Comparison of ENCODE assay signal across 30 cellular contexts in genomic region chr1:40696294-40696693, GRCh38. TPM values are rescaled to one million over a fixed set of nuclear protein-coding genes. Genes with fewer than 3 reads are reported as not detected.
DNase-seq lines count a peak whose midpoint lies in the region; ATAC-seq, FAIRE-seq and TF ChIP-seq lines count a peak whose summit lies in the region.
"Had no signal": no experiment of that assay in that cellular context is flagged by ENCODE, and none has a peak within 500 bp of the region (broad histone marks: within the 10 kb centered on the region; RNA-seq: fewer than 3 reads in every experiment).

No MANE protein-coding gene starts in this region.

- TF ChIP-seq CTCF in natural killer cell (IDR thresholded peaks at IDR 0.05) = no peak
- TF ChIP-seq CTCF in VCaP (conservative IDR thresholded peaks at IDR 0.05) = no peak
- TF ChIP-seq CTCF in kidney (IDR thresholded peaks at IDR 0.05; ENCODE audit: borderline replicate concordance, extremely low read depth, insufficient read depth) = no peak

- H3K4me1 Mint-ChIP-seq in natural killer cell treated with Interleukin-12 subunit alpha and Interleukin-12 subunit beta and Interleukin-15 and Interleukin-18, amount 100 ng/mL, for 72 hours (ENCODE audit: low read depth in 2 of 2) = peaks cover 65 to 69% of the 10 kb centered on the region in 2 donors
- peaks cover 59 to 63% of the 10 kb centered on the region in 2 donors for H3K4me1 Mint-ChIP-seq in natural killer cell

- no peak overlapping the region for H3K4me3 ChIP-seq in kidney (ENCODE audit: low read length in 2 of 2)
- no peak overlapping the region for H3K4me3 ChIP-seq in effector memory CD4-positive, alpha-beta T cell (ENCODE audit: insufficient read depth, low read depth, low read length, poor library complexity, severe bottlenecking)
- H3K4me3 ChIP-seq: BLaER1 treated with 17β-estradiol and CSF1 and Interleukin-3, amounts not matched to agents 10 nM and 100 nM; esophagus squamous epithelium; gastroesophageal sphincter; PC-9; upper lobe of right lung had no signal

- peaks cover 7% of the 10 kb centered on the region for H3K36me3 Mint-ChIP-seq in natural killer cell treated with Interleukin-12 subunit alpha and Interleukin-12 subunit beta and Interleukin-15 and Interleukin-18, amount 100 ng/mL, for 72 hours
- H3K36me3 Mint-ChIP-seq in natural killer cell = no peaks in the 10 kb centered on the region

- FAIRE-seq in kidney (lab: Jason Lieb, UNC) = no peak
- FAIRE-seq: GM18507, keratinocyte, TTC549 had no signal

- no peak overlapping the region for H3K9ac ChIP-seq in kidney (ENCODE audit: low read length in 2 of 2)
- H3K9ac ChIP-seq: BLaER1 treated with 17β-estradiol and CSF1 and Interleukin-3, amounts not matched to agents 10 nM and 100 nM had no signal

- no peak for ATAC-seq in natural killer cell treated with Interleukin-12 subunit alpha and Interleukin-12 subunit beta and Interleukin-15 and Interleukin-18, amount 100 ng/mL, for 72 hours
- no peak for ATAC-seq in natural killer cell
- no peak for ATAC-seq in HG02623 (IDR thresholded peaks at IDR 0.05; ENCODE audit: unreplicated experiment)
- ATAC-seq: gastroesophageal sphincter, upper lobe of right lung had no signal

- no peaks in the 10 kb centered on the region for H3K36me3 ChIP-seq in kidney (ENCODE audit: control insufficient read depth in 1 of 2, insufficient read depth in 2 of 2, low read length in 2 of 2)
- H3K36me3 ChIP-seq in effector memory CD4-positive, alpha-beta T cell (ENCODE audit: control insufficient read depth, insufficient read depth, low read length) = no peaks in the 10 kb centered on the region
- H3K36me3 ChIP-seq: esophagus squamous epithelium, gastroesophageal sphincter, upper lobe of right lung had no signal

- H3K4me3 Mint-ChIP-seq in natural killer cell treated with Interleukin-12 subunit alpha and Interleukin-12 subunit beta and Interleukin-15 and Interleukin-18, amount 100 ng/mL, for 72 hours = peak overlapping the region; percentile 57
- H3K4me3 Mint-ChIP-seq in natural killer cell = no peak overlapping the region
- H3K4me3 Mint-ChIP-seq: activated naive CD8-positive, alpha-beta T cell treated with anti-CD3 and anti-CD28 coated beads, Interleukin-2, amount 10 ng/mL, durations not matched to agents 7 days and 5 days had no signal

- no peaks in the 10 kb centered on the region for H3K27me3 Mint-ChIP-seq in natural killer cell treated with Interleukin-12 subunit alpha and Interleukin-12 subunit beta and Interleukin-15 and Interleukin-18, amount 100 ng/mL, for 72 hours
- H3K27me3 Mint-ChIP-seq in natural killer cell (ENCODE audit: low read depth in 2 of 2) = no peaks in the 10 kb centered on the region
- H3K27me3 Mint-ChIP-seq: activated naive CD8-positive, alpha-beta T cell treated with anti-CD3 and anti-CD28 coated beads, Interleukin-2, amount 10 ng/mL, durations not matched to agents 7 days and 5 days had no signal

- peak overlapping the region; percentile 51 to 58 for H3K27ac Mint-ChIP-seq in natural killer cell treated with Interleukin-12 subunit alpha and Interleukin-12 subunit beta and Interleukin-15 and Interleukin-18, amount 100 ng/mL, for 72 hours
- no peak overlapping the region for H3K27ac Mint-ChIP-seq in natural killer cell
- H3K27ac Mint-ChIP-seq: activated naive CD8-positive, alpha-beta T cell treated with anti-CD3 and anti-CD28 coated beads, Interleukin-2, amount 10 ng/mL, durations not matched to agents 7 days and 5 days; activated T-helper 2 cell treated with anti-CD3 and anti-CD28 coated beads, Interferon-gamma antibody, Interleukin-2, Interleukin-4, amounts not matched to agents 10 μg/mL and 5 μg/mL and 100 μg/mL, durations not matched to agents 14 hours and 24 hours and 36 hours had no signal

- no peaks in the 10 kb centered on the region for H3K27me3 ChIP-seq in effector memory CD4-positive, alpha-beta T cell (replicated peaks; ENCODE audit: control insufficient read depth, insufficient read depth, low read length, poor library complexity, severe bottlenecking)
- H3K27me3 ChIP-seq: BLaER1 treated with 17β-estradiol and CSF1 and Interleukin-3, amounts not matched to agents 10 nM and 100 nM; esophagus squamous epithelium; gastroesophageal sphincter; upper lobe of right lung had no signal

- peaks cover 5 to 28% of the 10 kb centered on the region in 2 donors for H3K4me1 ChIP-seq in kidney (ENCODE audit: control insufficient read depth in 1 of 2, insufficient read depth in 1 of 2, low read depth in 1 of 2, low read length in 2 of 2)
- peaks cover 14% of the 10 kb centered on the region for H3K4me1 ChIP-seq in effector memory CD4-positive, alpha-beta T cell (ENCODE audit: control insufficient read depth, insufficient read depth, low read length, poor library complexity, severe bottlenecking)

- H3K27ac ChIP-seq in VCaP (peak overlapping the region; percentile 19; the same call in 1 of the 2 replicates), kidney (ENCODE audit: low read depth in 2 of 2, low read length in 2 of 2) (peak overlapping the region; percentile 40 to 61)
- no peak overlapping the region for H3K27ac ChIP-seq in effector memory CD4-positive, alpha-beta T cell (ENCODE audit: insufficient read depth, low read length, poor library complexity, severe bottlenecking)
- H3K27ac ChIP-seq: BLaER1 treated with 17β-estradiol and CSF1 and Interleukin-3, amounts not matched to agents 10 nM and 100 nM; esophagus squamous epithelium; PC-9; upper lobe of right lung had no signal

- intact Hi-C loops in natural killer cell (cut with micrococcal nuclease) = no loop called here
- intact Hi-C loops in kidney (cut with DNase I) = no loop called here

- H3K9me3 ChIP-seq in kidney (ENCODE audit: control insufficient read depth in 1 of 2, low read length in 2 of 2) = no peaks in the 10 kb centered on the region
- H3K9me3 ChIP-seq in effector memory CD4-positive, alpha-beta T cell (ENCODE audit: control insufficient read depth, low read length) = no peaks in the 10 kb centered on the region
- H3K9me3 ChIP-seq: BLaER1 treated with 17β-estradiol and CSF1 and Interleukin-3, amounts not matched to agents 10 nM and 100 nM; esophagus squamous epithelium; gastroesophageal sphincter; upper lobe of right lung had no signal

- no peaks in the 10 kb centered on the region for H3K9me3 Mint-ChIP-seq in natural killer cell treated with Interleukin-12 subunit alpha and Interleukin-12 subunit beta and Interleukin-15 and Interleukin-18, amount 100 ng/mL, for 72 hours
- H3K9me3 Mint-ChIP-seq in natural killer cell = no peaks in the 10 kb centered on the region
- H3K9me3 Mint-ChIP-seq: activated naive CD8-positive, alpha-beta T cell treated with anti-CD3 and anti-CD28 coated beads, Interleukin-2, amount 10 ng/mL, durations not matched to agents 7 days and 5 days; activated T-helper 2 cell treated with anti-CD3 and anti-CD28 coated beads, Interferon-gamma antibody, Interleukin-2, Interleukin-4, amounts not matched to agents 10 μg/mL and 5 μg/mL and 100 μg/mL, durations not matched to agents 14 hours and 24 hours and 36 hours had no signal

- no peak for DNase-seq in natural killer cell treated with Interleukin-12 subunit alpha and Interleukin-12 subunit beta and Interleukin-15 and Interleukin-18, amount 100 ng/mL, for 72 hours (ENCODE audit: low spot score)
- DNase-seq in natural killer cell = no peak
- no peak for DNase-seq in kidney
- DNase-seq in T1000 (lab: John Stamatoyannopoulos, UW) = no peak
- no peak for DNase-seq in SHP77 (lab: John Stamatoyannopoulos, UW)
- no peak for DNase-seq in effector memory CD4-positive, alpha-beta T cell
- DNase-seq: ACHN; activated CD4-positive, alpha-beta T cell treated with anti-CD3 and anti-CD28 coated beads for 4 hours; activated naive CD8-positive, alpha-beta T cell treated with anti-CD3 and anti-CD28 coated beads, Interleukin-2, amount 10 ng/mL, durations not matched to agents 7 days and 5 days; EL; esophagus squamous epithelium; H7; hypothalamus; Kasumi-1; NCI-H1105; NCI-H2029 treated with DMSO at 0.1 percent for 48 hours; nucleus accumbens; PC-9; retina; SIG-M5; stimulated activated CD4-positive, alpha-beta T cell treated with anti-CD3 and anti-CD28 coated beads, Interleukin-4, amount 100 ng/mL, for 24 hours; upper lobe of right lung had no signal

RNA-seq across cellular contexts. Expression of gene NFYC, which starts 4.8 kb away (rescaled TPM):
- total RNA-seq in natural killer cell treated with Interleukin-12 subunit alpha and Interleukin-12 subunit beta and Interleukin-15 and Interleukin-18, amount 100 ng/mL, for 72 hours = 10 to 100 TPM; 56.7 to 80.3 TPM
- total RNA-seq in natural killer cell (10 to 100 TPM; 38.7 to 60.4 (median 48.5) TPM), kidney (69.3 TPM)
- 52.1 TPM for polyA plus RNA-seq in kidney (ENCODE audit: insufficient read depth, low read depth, low replicate concordance)

RNA-seq across cellular contexts. Expression of gene RIMS3, which starts 30.8 kb away (rescaled TPM):
- 1 to 10 TPM in 1 of 2 donors, under 1 TPM in 1; 0.62 to 2.0 TPM for total RNA-seq in natural killer cell treated with Interleukin-12 subunit alpha and Interleukin-12 subunit beta and Interleukin-15 and Interleukin-18, amount 100 ng/mL, for 72 hours
- 1 to 10 TPM in 2 of 3 donors, under 1 TPM in 1; 0.56 to 2.1 (median 1.1) TPM for total RNA-seq in natural killer cell
- total RNA-seq in kidney = 6.2 TPM
- 1.6 TPM for polyA plus RNA-seq in kidney (ENCODE audit: insufficient read depth, low read depth, low replicate concordance)

Comparison
In these comparisons a context has a peak if more than half of its experiments do, and no peak if none do; other contexts are left out.
1. H3K27ac Mint-ChIP-seq: peak in natural killer cell treated with Interleukin-12 subunit alpha and Interleukin-12 subunit beta and Interleukin-15 and Interleukin-18, amount 100 ng/mL, for 72 hours (2 of 2); none in natural killer cell (0 of 2).